Comparison of ENCODE assay signal across 6 cellular contexts in the genomic region with DNA sequence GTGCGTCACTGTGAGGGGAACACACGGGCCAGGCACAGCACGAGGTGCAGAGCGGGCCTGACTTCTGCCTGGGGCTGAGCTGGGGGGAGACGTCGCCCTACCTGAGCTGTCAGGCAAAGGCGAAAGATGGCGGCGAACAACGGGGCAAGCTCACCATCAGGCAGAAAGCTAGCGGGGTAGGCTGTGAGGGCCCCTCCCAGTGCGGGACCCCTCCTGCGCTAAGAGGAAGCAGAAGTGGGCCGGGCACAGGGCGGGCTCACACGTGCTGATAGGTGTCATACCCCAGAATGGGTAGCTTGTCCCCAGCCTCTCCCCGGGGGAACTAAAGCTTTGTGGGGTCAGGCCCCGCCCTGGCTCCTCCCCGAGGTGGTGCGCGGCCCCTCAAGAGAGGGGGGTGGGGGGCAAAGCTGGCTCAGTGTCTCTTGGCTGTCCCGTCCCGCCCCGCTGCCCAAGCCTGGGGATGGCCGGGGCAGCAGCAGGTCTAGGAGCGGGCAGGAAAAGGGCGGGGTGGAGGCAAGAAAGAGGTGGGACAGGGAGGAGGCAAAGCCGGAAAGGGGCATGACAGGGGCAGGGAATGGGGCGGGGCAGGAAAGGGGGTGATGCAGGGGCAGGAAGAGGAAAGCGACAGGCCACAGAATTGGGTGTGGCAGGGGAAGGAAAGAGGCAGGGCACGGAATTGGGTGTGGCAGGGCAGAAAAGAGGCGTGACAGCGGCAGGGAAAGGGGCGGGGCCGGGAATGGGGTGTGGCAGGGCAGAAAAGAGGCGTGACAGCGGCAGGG. TPM values are rescaled to one million over a fixed set of nuclear protein-coding genes. Genes with fewer than 3 reads are reported as not detected.
DNase-seq lines count a peak whose midpoint lies in the region; ATAC-seq and TF ChIP-seq lines count a peak whose summit lies in the region.

No MANE protein-coding gene starts in this region.

- peak; percentile 82 for DNase-seq in GM10266 (ENCODE audit: extremely low spot score)
- DNase-seq in activated B cell treated with CpG ODN at 0.5 μM for 24 hours, result no peak
- peak; percentile 60 to 88 for DNase-seq in foreskin keratinocyte
- DNase-seq in mucosa of gallbladder (ENCODE audit: low spot score), result no peak

- no peak overlapping the region for H3K4me3 Mint-ChIP-seq in activated B cell treated with CpG ODN at 0.5 μM for 24 hours
- H3K4me3 Mint-ChIP-seq in stimulated activated naive CD8-positive, alpha-beta T cell treated with anti-CD3 and anti-CD28 coated beads, Interleukin-15, Interleukin-2, amounts not matched to agents 100 ng/mL and 50 ng/mL, for 24 hours, result no peak overlapping the region

- POLR2A ChIA-PET in activated B cell treated with CpG ODN at 0.5 μM for 24 hours (lab: Charles Lee), result no interaction called here

- ATAC-seq in activated B cell treated with CpG ODN at 0.5 μM for 24 hours (ENCODE audit: low read depth) (peak; percentile 76), foreskin keratinocyte (peak; percentile 78), HG03565 (IDR thresholded peaks at IDR 0.05; ENCODE audit: unreplicated experiment) (no peak)

- H3K9me3 Mint-ChIP-seq in activated B cell treated with CpG ODN at 0.5 μM for 24 hours, result no peaks in the 10 kb centered on the region
- no peaks in the 10 kb centered on the region for H3K9me3 Mint-ChIP-seq in stimulated activated naive CD8-positive, alpha-beta T cell treated with anti-CD3 and anti-CD28 coated beads, Interleukin-15, Interleukin-2, amounts not matched to agents 100 ng/mL and 50 ng/mL, for 24 hours

- H3K27ac ChIP-seq in foreskin keratinocyte, result no peak overlapping the region

- intact Hi-C loops in activated B cell treated with CpG ODN at 0.5 μM for 24 hours (cut with micrococcal nuclease), result no loop called here

- peaks cover 46% of the 10 kb centered on the region for H3K36me3 Mint-ChIP-seq in activated B cell treated with CpG ODN at 0.5 μM for 24 hours (ENCODE audit: low read depth)
- H3K36me3 Mint-ChIP-seq in stimulated activated naive CD8-positive, alpha-beta T cell treated with anti-CD3 and anti-CD28 coated beads, Interleukin-15, Interleukin-2, amounts not matched to agents 100 ng/mL and 50 ng/mL, for 24 hours (ENCODE audit: low read depth), result peaks cover 8% of the 10 kb centered on the region

- H3K27me3 ChIP-seq in foreskin keratinocyte, result no peaks in the 10 kb centered on the region

- peaks cover 3% of the 10 kb centered on the region for H3K4me1 ChIP-seq in foreskin keratinocyte

- CTCF ChIA-PET in activated B cell treated with CpG ODN at 0.5 μM for 24 hours (lab: Charles Lee), result no interaction called here

- H3K27ac Mint-ChIP-seq in activated B cell treated with CpG ODN at 0.5 μM for 24 hours, result no peak overlapping the region
- peak overlapping the region; percentile 40 for H3K27ac Mint-ChIP-seq in stimulated activated naive CD8-positive, alpha-beta T cell treated with anti-CD3 and anti-CD28 coated beads, Interleukin-15, Interleukin-2, amounts not matched to agents 100 ng/mL and 50 ng/mL, for 24 hours

- peaks cover 13% of the 10 kb centered on the region for H3K4me1 Mint-ChIP-seq in activated B cell treated with CpG ODN at 0.5 μM for 24 hours
- peaks cover 6% of the 10 kb centered on the region for H3K4me1 Mint-ChIP-seq in stimulated activated naive CD8-positive, alpha-beta T cell treated with anti-CD3 and anti-CD28 coated beads, Interleukin-15, Interleukin-2, amounts not matched to agents 100 ng/mL and 50 ng/mL, for 24 hours (ENCODE audit: low read depth)

- H3K27me3 Mint-ChIP-seq in activated B cell treated with CpG ODN at 0.5 μM for 24 hours, result no peaks in the 10 kb centered on the region
- no peaks in the 10 kb centered on the region for H3K27me3 Mint-ChIP-seq in stimulated activated naive CD8-positive, alpha-beta T cell treated with anti-CD3 and anti-CD28 coated beads, Interleukin-15, Interleukin-2, amounts not matched to agents 100 ng/mL and 50 ng/mL, for 24 hours

- TF ChIP-seq CTCF in GM10266 (IDR thresholded peaks at IDR 0.05; ENCODE audit: control insufficient read depth, insufficient read depth, low read depth, missing control alignments) (no peak), activated B cell treated with CpG ODN at 0.5 μM for 24 hours (IDR thresholded peaks at IDR 0.05) (no peak), foreskin keratinocyte (conservative IDR thresholded peaks at IDR 0.05) (no peak)

RNA-seq across cellular contexts. Expression of gene UCKL1, which starts 14.7 kb away (rescaled TPM):
- 43.6 and 49.7 TPM in 2 replicates for total RNA-seq in activated B cell treated with CpG ODN at 0.5 μM for 24 hours
- total RNA-seq in foreskin keratinocyte, result 24.9 and 28.2 TPM in 2 replicates
- 30.2 and 30.5 TPM in 2 replicates for polyA plus RNA-seq in foreskin keratinocyte
- total RNA-seq in mucosa of gallbladder, result 42.4 TPM

RNA-seq across cellular contexts. Expression of gene ZNF512B, which starts 28.3 kb away (rescaled TPM):
- total RNA-seq in activated B cell treated with CpG ODN at 0.5 μM for 24 hours (10.2 and 12.0 TPM in 2 replicates), foreskin keratinocyte (13.3 and 14.5 TPM in 2 replicates), mucosa of gallbladder (26.1 TPM)
- 6.5 and 6.8 TPM in 2 replicates for polyA plus RNA-seq in foreskin keratinocyte

RNA-seq across cellular contexts. Expression of gene SAMD10, which starts 38.0 kb away (rescaled TPM):
- total RNA-seq in activated B cell treated with CpG ODN at 0.5 μM for 24 hours, result 6.8 and 9.0 TPM in 2 replicates
- total RNA-seq in foreskin keratinocyte, result 1.7 and 1.8 TPM in 2 replicates
- 2.1 and 2.3 TPM in 2 replicates for polyA plus RNA-seq in foreskin keratinocyte
- 12.7 TPM for total RNA-seq in mucosa of gallbladder

RNA-seq across cellular contexts. Expression of gene PRPF6, which starts 39.5 kb away (rescaled TPM):
- 75.7 and 75.8 TPM in 2 replicates for total RNA-seq in activated B cell treated with CpG ODN at 0.5 μM for 24 hours
- 57.8 and 62.6 TPM in 2 replicates for total RNA-seq in foreskin keratinocyte
- polyA plus RNA-seq in foreskin keratinocyte, result 40.3 and 42.6 TPM in 2 replicates
- 74.7 TPM for total RNA-seq in mucosa of gallbladder

RNA-seq across cellular contexts. Expression of gene DNAJC5, which starts 46.5 kb away (rescaled TPM):
- total RNA-seq in activated B cell treated with CpG ODN at 0.5 μM for 24 hours, result 27.5 and 28.6 TPM in 2 replicates
- total RNA-seq in foreskin keratinocyte, result 71.1 and 74.0 TPM in 2 replicates
- polyA plus RNA-seq in foreskin keratinocyte, result 35.8 and 37.0 TPM in 2 replicates
- 53.0 TPM for total RNA-seq in mucosa of gallbladder

Comparison
In these comparisons a context has a peak if more than half of its experiments do, and no peak if none do; other contexts are left out.
1. DNase-seq: peak in GM10266 (single experiment) and foreskin keratinocyte (2 of 2); none in activated B cell treated with CpG ODN at 0.5 μM for 24 hours (single experiment) and mucosa of gallbladder (single experiment).